In genomic region chr1:116461723-116462122, GRCh38 we compare ENCODE assay signal across 8 cellular contexts.
"Had no signal": no experiment of that assay in that cellular context is flagged by ENCODE, and none has a peak within 500 bp of the region (broad histone marks: within the 10 kb centered on the region; RNA-seq: fewer than 3 reads in every experiment).

No MANE protein-coding gene starts in this region.

- H3K4me1 ChIP-seq: HAP-1 had no signal

- H3K27ac ChIP-seq: GM23248 had no signal

- H3K36me3 ChIP-seq: HAP-1 had no signal

- H3K9me3 ChIP-seq: HAP-1 had no signal

- H3K4me3 ChIP-seq: GM23248, GM23338, HAP-1 had no signal

- DNase-seq: GM23248, GOT3, H7, H9, HCEC 1CT, HFFc6 had no signal
